ENCODE assay signal across 8 cellular contexts in genomic region chr3:133474251-133474801, GRCh38.
DNase-seq lines count a peak whose midpoint lies in the region; ATAC-seq and TF ChIP-seq lines count a peak whose summit lies in the region.

No MANE protein-coding gene starts in this region.

- H4K20me1 ChIP-seq in KMS-11 (ENCODE audit: insufficient read depth), result no peaks in the 10 kb centered on the region

- WGBS in mesenchymal stem cell, result 73% methylated on average over 5 of the region's 8 CpGs

- H2BK5ac ChIP-seq in mesenchymal stem cell (ENCODE audit: low read depth, low read length, poor library complexity, severe bottlenecking), result no peak overlapping the region

- no peak overlapping the region for H2AK5ac ChIP-seq in mesenchymal stem cell (ENCODE audit: low read length, severe bottlenecking)

- no peak overlapping the region for H4K8ac ChIP-seq in mesenchymal stem cell (ENCODE audit: low read length)

- H3K27me3 ChIP-seq in KMS-11 (ENCODE audit: insufficient read depth, low read depth) (no peaks in the 10 kb centered on the region), mesenchymal stem cell (ENCODE audit: control insufficient read depth in 1 of 2, insufficient read depth in 1 of 2, low read length in 2 of 2) (no peaks in the 10 kb centered on the region)

- no peak overlapping the region for H2BK12ac ChIP-seq in mesenchymal stem cell (ENCODE audit: low read length in 2 of 2)

- no peak overlapping the region for H2BK120ac ChIP-seq in mesenchymal stem cell (ENCODE audit: low read depth, low read length)

- peak; percentile 83 for DNase-seq in brain pericyte (ENCODE audit: low read depth, low spot score)
- DNase-seq in mesenchymal stem cell, result peak; percentile 31
- DNase-seq in kidney tubule cell (ENCODE audit: low spot score), result no peak

- H3K27ac ChIP-seq in 22Rv1 (peak overlapping the region; percentile 50), KMS-11 (peak overlapping the region; percentile 99), mesenchymal stem cell (ENCODE audit: low read length, poor library complexity, severe bottlenecking) (no peak overlapping the region)

- no peak overlapping the region for H3K14ac ChIP-seq in mesenchymal stem cell (ENCODE audit: low read length in 2 of 2)

- H3K36me3 ChIP-seq in KMS-11 (ENCODE audit: insufficient read depth) (no peaks in the 10 kb centered on the region), mesenchymal stem cell (ENCODE audit: control insufficient read depth in 1 of 2, insufficient read depth in 2 of 2, low read depth in 1 of 2, low read length in 2 of 2) (peaks cover 0 to 3% of the 10 kb centered on the region in 2 experiments)

- no peaks in the 10 kb centered on the region for H3K9me3 ChIP-seq in mesenchymal stem cell (ENCODE audit: control insufficient read depth, low read length)

- H3K23ac ChIP-seq in mesenchymal stem cell (ENCODE audit: low read length in 2 of 2), result no peak overlapping the region

- H3K4me1 ChIP-seq in KMS-11 (ENCODE audit: low read depth, poor library complexity, severe bottlenecking) (peaks cover 93% of the 10 kb centered on the region), mesenchymal stem cell (ENCODE audit: control insufficient read depth, insufficient read depth, low read depth, low read length) (no peaks in the 10 kb centered on the region)

- H2BK15ac ChIP-seq in mesenchymal stem cell (ENCODE audit: low read depth, poor library complexity, severe bottlenecking), result no peak overlapping the region

- peak overlapping the region; percentile 88 for H3K4me3 ChIP-seq in KMS-11 (IDR thresholded peaks at IDR 0.05; ENCODE audit: insufficient read depth, low read depth, low read length)
- H3K4me3 ChIP-seq in mesenchymal stem cell (ENCODE audit: insufficient read depth in 1 of 2, low read depth in 1 of 2, low read length in 2 of 2), result no peak overlapping the region

- no peak for ATAC-seq in HG02981 (IDR thresholded peaks at IDR 0.05; ENCODE audit: unreplicated experiment)
- ATAC-seq in HG03469 (IDR thresholded peaks at IDR 0.05; ENCODE audit: unreplicated experiment), result no peak
- ATAC-seq in HG03039 (IDR thresholded peaks at IDR 0.05; ENCODE audit: unreplicated experiment), result no peak

- no peak overlapping the region for H3K18ac ChIP-seq in mesenchymal stem cell (ENCODE audit: low read depth in 1 of 2, low read length in 2 of 2)

- H3K4ac ChIP-seq in mesenchymal stem cell (ENCODE audit: low read depth in 1 of 2, low read length in 2 of 2), result no peak overlapping the region

- H3K4me2 ChIP-seq in KMS-11 (peak overlapping the region; percentile 98), mesenchymal stem cell (ENCODE audit: low read length, poor library complexity, severe bottlenecking) (no peak overlapping the region)

- H3K9ac ChIP-seq in KMS-11 (peak overlapping the region; percentile 90), mesenchymal stem cell (ENCODE audit: low read length) (peak overlapping the region; percentile 56)

- H4K91ac ChIP-seq in mesenchymal stem cell (ENCODE audit: low read length), result no peak overlapping the region

- TF ChIP-seq CTCF in 22Rv1 (IDR thresholded peaks at IDR 0.05) (no peak), KMS-11 (conservative IDR thresholded peaks at IDR 0.05; ENCODE audit: low read depth, low read length) (no peak)

- H2AFZ ChIP-seq in KMS-11 (ENCODE audit: low read depth) (peak overlapping the region; percentile 16; the same call in 1 of the 2 replicates), mesenchymal stem cell (ENCODE audit: low read depth, low read length) (no peak overlapping the region)

- no peaks in the 10 kb centered on the region for H3K79me1 ChIP-seq in mesenchymal stem cell (replicated peaks; ENCODE audit: low read length, poor library complexity, severe bottlenecking)

- peaks cover 5% of the 10 kb centered on the region; the same call in 1 of the 2 replicates for H3K79me2 ChIP-seq in KMS-11 (ENCODE audit: insufficient read depth, low read depth)
